In the genomic region with DNA sequence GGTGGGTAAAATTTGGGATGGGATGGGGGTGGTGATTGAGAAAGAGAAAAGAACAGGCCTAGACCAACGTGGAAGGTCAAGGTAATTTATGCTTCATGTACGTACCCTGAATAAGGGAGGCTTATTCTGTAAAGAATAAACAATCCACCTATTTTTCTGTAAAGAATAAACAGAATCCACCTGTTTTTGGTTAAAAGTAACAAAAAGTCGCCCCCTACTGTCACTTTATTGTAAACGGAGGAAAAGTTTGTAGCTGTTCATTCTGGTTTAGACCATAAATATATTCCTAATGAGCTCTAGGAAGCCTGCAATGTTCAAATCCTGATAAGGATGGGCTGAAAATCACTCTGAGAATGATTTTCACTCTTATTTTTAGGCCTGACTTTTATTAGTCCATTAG, we compare ENCODE assay signal across 8 cellular contexts. TPM values are rescaled to one million over a fixed set of nuclear protein-coding genes. Genes with fewer than 3 reads are reported as not detected.
DNase-seq lines count a peak whose midpoint lies in the region; TF ChIP-seq lines count a peak whose summit lies in the region.

No MANE protein-coding gene starts in this region.

- H3K79me2 ChIP-seq in neural progenitor cell (ENCODE audit: low read depth): no peaks in the 10 kb centered on the region

- H3K9ac ChIP-seq in neural progenitor cell: no peak overlapping the region

- H3K4me1 ChIP-seq in neural progenitor cell: no peaks in the 10 kb centered on the region

- no peaks in the 10 kb centered on the region for H3K27me3 ChIP-seq in neural progenitor cell
- no peaks in the 10 kb centered on the region for H3K27me3 ChIP-seq in brain microvascular endothelial cell (replicated peaks)

- H2AFZ ChIP-seq in neural progenitor cell (replicated peaks): no peak overlapping the region

- intact Hi-C loops in dendritic cell treated with granulocyte-macrophage colony-stimulating factor and Interleukin-4, amounts not matched to agents 40 ng/mL and 50 ng/mL, for 4 days (cut with micrococcal nuclease): loop anchor here (2.0 kb wide), 1 partner anchor 91 kb away; no protein-coding TSS in a partner anchor
- intact Hi-C loops in activated naive CD4-positive, alpha-beta T cell treated with anti-CD3 and anti-CD28 coated beads for 36 hours (cut with micrococcal nuclease): loop anchor here (5.0 kb wide), 1 partner anchor 181 kb away; no protein-coding TSS in a partner anchor

- CTCF ChIA-PET in activated naive CD4-positive, alpha-beta T cell treated with anti-CD3 and anti-CD28 coated beads for 36 hours (lab: Charles Lee): interaction anchor here (0.6 to 7.7 kb wide), 14 partner anchors 9 to 182 kb away, joined by 3 to 102 read pairs (median 4); a partner anchor contains a TSS

- TF ChIP-seq CTCF in neural progenitor cell (IDR thresholded peaks at IDR 0.05) (peak; percentile 60), brain microvascular endothelial cell (IDR thresholded peaks at IDR 0.05; ENCODE audit: low read depth, low read length, missing control alignments) (no peak)

- H3K27me3 Mint-ChIP-seq in dendritic cell treated with granulocyte-macrophage colony-stimulating factor and Interleukin-4, amounts not matched to agents 40 ng/mL and 50 ng/mL, for 4 days: no peaks in the 10 kb centered on the region
- no peaks in the 10 kb centered on the region for H3K27me3 Mint-ChIP-seq in neural progenitor cell (ENCODE audit: insufficient read depth, low read depth)
- no peaks in the 10 kb centered on the region for H3K27me3 Mint-ChIP-seq in activated naive CD4-positive, alpha-beta T cell treated with anti-CD3 and anti-CD28 coated beads for 36 hours (ENCODE audit: low read depth)

- no peak overlapping the region for H3K27ac ChIP-seq in neural progenitor cell
- no peak overlapping the region for H3K27ac ChIP-seq in brain microvascular endothelial cell

- H3K4me2 ChIP-seq in neural progenitor cell: no peak overlapping the region

- no peaks in the 10 kb centered on the region for H3K9me3 Mint-ChIP-seq in dendritic cell treated with granulocyte-macrophage colony-stimulating factor and Interleukin-4, amounts not matched to agents 40 ng/mL and 50 ng/mL, for 4 days
- H3K9me3 Mint-ChIP-seq in neural progenitor cell: no peaks in the 10 kb centered on the region
- H3K9me3 Mint-ChIP-seq in activated naive CD4-positive, alpha-beta T cell treated with anti-CD3 and anti-CD28 coated beads for 36 hours: no peaks in the 10 kb centered on the region

- no peaks in the 10 kb centered on the region for H3K9me3 ChIP-seq in neural progenitor cell (ENCODE audit: low read depth)

- no peaks in the 10 kb centered on the region for H4K20me1 ChIP-seq in neural progenitor cell (ENCODE audit: low read depth)

- no peak overlapping the region for H3K4me3 Mint-ChIP-seq in dendritic cell treated with granulocyte-macrophage colony-stimulating factor and Interleukin-4, amounts not matched to agents 40 ng/mL and 50 ng/mL, for 4 days
- H3K4me3 Mint-ChIP-seq in neural progenitor cell: no peak overlapping the region
- no peak overlapping the region for H3K4me3 Mint-ChIP-seq in activated naive CD4-positive, alpha-beta T cell treated with anti-CD3 and anti-CD28 coated beads for 36 hours

- H3K27ac Mint-ChIP-seq in dendritic cell treated with granulocyte-macrophage colony-stimulating factor and Interleukin-4, amounts not matched to agents 40 ng/mL and 50 ng/mL, for 4 days: peak overlapping the region; percentile 34
- no peak overlapping the region for H3K27ac Mint-ChIP-seq in neural progenitor cell
- H3K27ac Mint-ChIP-seq in activated naive CD4-positive, alpha-beta T cell treated with anti-CD3 and anti-CD28 coated beads for 36 hours: no peak overlapping the region

- DNase-seq in G401 (ENCODE audit: low spot score) (peak; percentile 14), M059J (ENCODE audit: low read depth) (peak; percentile 34), neural progenitor cell (ENCODE audit: low spot score) (peak; percentile 33), brain microvascular endothelial cell (no peak), activated gamma-delta T cell (lab: John Stamatoyannopoulos, UW) (no peak), C1 segment of cervical spinal cord (lab: John Stamatoyannopoulos, UW) (no peak)
- DNase-seq in activated naive CD4-positive, alpha-beta T cell treated with anti-CD3 and anti-CD28 coated beads for 36 hours: no peak

- peaks cover 42% of the 10 kb centered on the region for H3K36me3 Mint-ChIP-seq in dendritic cell treated with granulocyte-macrophage colony-stimulating factor and Interleukin-4, amounts not matched to agents 40 ng/mL and 50 ng/mL, for 4 days (ENCODE audit: low read depth)
- H3K36me3 Mint-ChIP-seq in neural progenitor cell: peaks cover 6% of the 10 kb centered on the region
- H3K36me3 Mint-ChIP-seq in activated naive CD4-positive, alpha-beta T cell treated with anti-CD3 and anti-CD28 coated beads for 36 hours (ENCODE audit: low read depth): peaks cover 5% of the 10 kb centered on the region

- no peak overlapping the region for H3K4me3 ChIP-seq in neural progenitor cell
- no peak overlapping the region for H3K4me3 ChIP-seq in brain microvascular endothelial cell (ENCODE audit: low read depth, low read length)

- in situ Hi-C loops in G401 (cut with HindIII; ENCODE audit: low sequenced_read_pairs): no loop called here
- in situ Hi-C loops in brain microvascular endothelial cell (cut with HindIII; ENCODE audit: low pct_ligation_motif_present, low sequenced_read_pairs): no loop called here

- peaks cover 38% of the 10 kb centered on the region for H3K4me1 Mint-ChIP-seq in dendritic cell treated with granulocyte-macrophage colony-stimulating factor and Interleukin-4, amounts not matched to agents 40 ng/mL and 50 ng/mL, for 4 days (ENCODE audit: low read depth)
- H3K4me1 Mint-ChIP-seq in neural progenitor cell: no peaks in the 10 kb centered on the region
- H3K4me1 Mint-ChIP-seq in activated naive CD4-positive, alpha-beta T cell treated with anti-CD3 and anti-CD28 coated beads for 36 hours (ENCODE audit: low read depth): peaks cover 9% of the 10 kb centered on the region

- peaks cover 4% of the 10 kb centered on the region for H3F3A ChIP-seq in neural progenitor cell (ENCODE audit: low read depth)

- peaks cover 3% of the 10 kb centered on the region for H3K36me3 ChIP-seq in neural progenitor cell
- peaks cover 2% of the 10 kb centered on the region for H3K36me3 ChIP-seq in brain microvascular endothelial cell (replicated peaks)

RNA-seq across cellular contexts. Expression of a gene that starts 23.5 kb away (rescaled TPM):
- total RNA-seq in G401 (2014; rRNA removed; shearing (Covaris generic)): 80.3 and 91.1 TPM in 2 replicates
- total RNA-seq in M059J (2014; rRNA removed; shearing (Covaris generic)): 30.8 and 47.0 TPM in 2 replicates
- 0.22 and 0.73 TPM in 2 replicates for total RNA-seq in neural progenitor cell (ENCODE audit: low replicate concordance)
- 10 to 100 TPM; 54.3 to 56.4 TPM for total RNA-seq in activated naive CD4-positive, alpha-beta T cell treated with anti-CD3 and anti-CD28 coated beads for 36 hours

RNA-seq across cellular contexts. Expression of a gene that starts 24.1 kb away (rescaled TPM):
- 53.4 and 114 TPM in 2 replicates for total RNA-seq in G401 (2014; rRNA removed; shearing (Covaris generic))
- total RNA-seq in M059J (2014; rRNA removed; shearing (Covaris generic)): 30.7 and 48.3 TPM in 2 replicates
- total RNA-seq in neural progenitor cell (ENCODE audit: low replicate concordance): 46.6 and 64.6 TPM in 2 replicates
- 10 to 100 TPM; 36.8 to 42.8 TPM for total RNA-seq in activated naive CD4-positive, alpha-beta T cell treated with anti-CD3 and anti-CD28 coated beads for 36 hours

Comparison
In these comparisons a context has a peak if more than half of its experiments do, and no peak if none do; other contexts are left out.
1. DNase-seq: peak in G401 (single experiment), M059J (single experiment) and neural progenitor cell (single experiment); none in brain microvascular endothelial cell (single experiment), activated gamma-delta T cell (single experiment), C1 segment of cervical spinal cord (0 of 14) and activated naive CD4-positive, alpha-beta T cell treated with anti-CD3 and anti-CD28 coated beads for 36 hours (single experiment).
2. RNA of a gene that starts 23.5 kb away (total RNA-seq): 80.3 to 91.1 TPM in G401, 54.3 to 56.4 TPM in activated naive CD4-positive, alpha-beta T cell treated with anti-CD3 and anti-CD28 coated beads for 36 hours and 30.8 to 47.0 TPM in M059J; 0.22 to 0.73 TPM in neural progenitor cell; every median in the first group is over 10 times any median in the second.